ENCODE assay signal across 1 cellular context in the genomic region with DNA sequence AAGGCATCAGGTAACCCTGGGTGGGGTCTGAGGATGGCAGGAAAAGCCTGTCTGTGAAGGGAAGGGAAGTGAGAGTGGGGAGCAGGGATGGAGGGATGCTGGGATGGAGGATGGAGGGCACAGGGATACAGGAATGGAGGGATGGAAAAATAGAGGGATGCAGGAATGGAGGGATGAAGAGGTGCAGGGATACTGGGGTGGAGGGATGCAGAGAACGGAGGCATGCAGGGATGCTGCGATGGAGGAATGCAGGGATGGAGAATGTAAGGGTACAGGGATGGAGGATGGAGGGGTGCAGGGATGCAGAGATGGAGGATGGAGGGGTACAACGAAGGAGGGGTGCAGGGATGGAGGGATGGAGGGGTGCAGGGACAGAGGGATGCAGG.
TF ChIP-seq lines count a peak whose summit lies in the region.

No MANE protein-coding gene starts in this region.

TF ChIP-seq in IMR-90, 13 proteins besides CTCF, POLR2A, EP300 and RAD21:
- TF ChIP-seq, protein P1, sequence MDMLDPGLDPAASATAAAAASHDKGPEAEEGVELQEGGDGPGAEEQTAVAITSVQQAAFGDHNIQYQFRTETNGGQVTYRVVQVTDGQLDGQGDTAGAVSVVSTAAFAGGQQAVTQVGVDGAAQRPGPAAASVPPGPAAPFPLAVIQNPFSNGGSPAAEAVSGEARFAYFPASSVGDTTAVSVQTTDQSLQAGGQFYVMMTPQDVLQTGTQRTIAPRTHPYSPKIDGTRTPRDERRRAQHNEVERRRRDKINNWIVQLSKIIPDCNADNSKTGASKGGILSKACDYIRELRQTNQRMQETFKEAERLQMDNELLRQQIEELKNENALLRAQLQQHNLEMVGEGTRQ (IDR thresholded peaks at IDR 0.05; ENCODE audit: low read depth, low read length): no peak
- TF ChIP-seq FOS (IDR thresholded peaks at IDR 0.05; ENCODE audit: low read depth, low read length) (no peak), MAFK (IDR thresholded peaks at IDR 0.05; ENCODE audit: low read depth, low read length) (no peak), ELK1 (IDR thresholded peaks at IDR 0.05; ENCODE audit: borderline replicate concordance, low read depth, low read length) (no peak), CEBPB (IDR thresholded peaks at IDR 0.05; ENCODE audit: low read depth, low read length) (no peak), BHLHE40 (IDR thresholded peaks at IDR 0.05; ENCODE audit: low read depth, low read length) (no peak), NFE2L2 (IDR thresholded peaks at IDR 0.05; ENCODE audit: low read depth, low read length) (no peak), RFX5 (IDR thresholded peaks at IDR 0.05; ENCODE audit: low read depth, low read length) (no peak), SMC3 (IDR thresholded peaks at IDR 0.05; ENCODE audit: low read depth, low read length) (no peak), MXI1 (IDR thresholded peaks at IDR 0.05; ENCODE audit: borderline replicate concordance, low read depth, low read length) (no peak), RCOR1 (IDR thresholded peaks at IDR 0.05; ENCODE audit: insufficient replicate concordance, low read length) (no peak), CHD1 (IDR thresholded peaks at IDR 0.05; ENCODE audit: low read depth, low read length) (no peak)
